In genomic region chr20:54073288-54073687, GRCh38 we compare ENCODE assay signal across 6 cellular contexts. TPM values are rescaled to one million over a fixed set of nuclear protein-coding genes. Genes with fewer than 3 reads are reported as not detected.
"Had no signal": no experiment of that assay in that cellular context is flagged by ENCODE, and none has a peak within 500 bp of the region (broad histone marks: within the 10 kb centered on the region; RNA-seq: fewer than 3 reads in every experiment).

No MANE protein-coding gene starts in this region.

- ATAC-seq: HepG2 had no signal

- H3K27ac ChIP-seq: HL-60 had no signal

- DNase-seq: IMR-90, KBM-7, KG1 had no signal

- FAIRE-seq: HepG2, HTR-8/SVneo had no signal

RNA-seq across cellular contexts. Expression of gene BCAS1, which starts 2.9 kb away (rescaled TPM):
- polyA plus RNA-seq: IMR-90 had no signal
